Comparison of ENCODE assay signal across 9 cellular contexts in the genomic region with DNA sequence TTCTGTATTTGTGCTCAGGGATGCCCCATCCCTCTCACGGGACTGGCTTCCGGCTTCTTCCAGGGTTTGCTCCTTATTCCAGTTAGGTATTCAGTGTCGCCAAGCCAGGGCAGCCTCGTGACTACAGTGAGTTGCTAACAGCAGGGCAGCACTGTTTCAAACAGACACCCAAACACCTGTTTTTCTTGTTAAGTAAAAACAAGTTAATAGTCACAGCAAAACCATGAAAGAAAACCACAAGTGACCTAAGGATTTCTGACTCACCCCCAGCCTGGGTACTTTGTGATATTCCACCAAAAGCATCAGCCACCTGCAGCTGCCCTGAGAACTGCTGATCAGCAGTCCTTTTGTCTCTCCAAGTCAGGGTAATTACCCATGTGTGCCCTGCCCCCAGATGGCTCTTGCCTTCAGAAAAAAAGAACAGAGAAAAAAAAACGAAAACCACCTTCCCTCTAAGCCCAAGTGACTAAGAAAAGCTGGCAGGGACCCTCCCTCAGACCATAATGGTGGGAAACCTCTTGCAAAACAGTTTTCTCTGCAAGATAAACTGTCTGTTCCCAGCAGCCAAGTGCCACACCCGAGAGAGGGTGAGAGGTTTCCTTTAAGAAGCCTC.
DNase-seq lines count a peak whose midpoint lies in the region; TF ChIP-seq lines count a peak whose summit lies in the region.
"Had no signal": no experiment of that assay in that cellular context is flagged by ENCODE, and none has a peak within 500 bp of the region (broad histone marks: within the 10 kb centered on the region; RNA-seq: fewer than 3 reads in every experiment).

No MANE protein-coding gene starts in this region.

- no peak overlapping the region for H3K4me3 Mint-ChIP-seq in nephron progenitor cell
- no peak overlapping the region for H3K4me3 Mint-ChIP-seq in CD8-positive, alpha-beta memory T cell

- no peak overlapping the region for H3K4me2 ChIP-seq in Karpas-422 (ENCODE audit: low read depth, low read length, poor library complexity, severe bottlenecking)

- no peaks in the 10 kb centered on the region for H3K27me3 ChIP-seq in Karpas-422 (ENCODE audit: low read length)
- H3K27me3 ChIP-seq in CD8-positive, alpha-beta memory T cell (ENCODE audit: insufficient read depth, low read length, poor library complexity, severe bottlenecking) = peaks cover 3% of the 10 kb centered on the region
- H3K27me3 ChIP-seq: adrenal gland had no signal

- H3K36me3 ChIP-seq in Karpas-422 (ENCODE audit: insufficient read depth, low read length) = no peaks in the 10 kb centered on the region
- no peaks in the 10 kb centered on the region for H3K36me3 ChIP-seq in CD8-positive, alpha-beta memory T cell (ENCODE audit: insufficient read depth, low read length)
- H3K36me3 ChIP-seq: adrenal gland had no signal

- CTCF ChIA-PET in CD8-positive, alpha-beta memory T cell (lab: Charles Lee) = no interaction called here

- DNase-seq in GM13976 (ENCODE audit: low spot score) (peak; percentile 61), H4 (ENCODE audit: low spot score) (peak; percentile 96), SW 1271 (lab: John Stamatoyannopoulos, UW) (peak; percentile 92 to 99), coronary artery (ENCODE audit: low spot score) (peak; percentile 68), nephron progenitor cell (no peak), Karpas-422 (no peak)
- no peak for DNase-seq in CD8-positive, alpha-beta memory T cell

- H3K4me1 ChIP-seq in Karpas-422 (ENCODE audit: low read length) = peaks cover 16% of the 10 kb centered on the region
- peaks cover 10% of the 10 kb centered on the region for H3K4me1 ChIP-seq in CD8-positive, alpha-beta memory T cell (ENCODE audit: insufficient read depth, low read length)

- H3K9me3 Mint-ChIP-seq in nephron progenitor cell = no peaks in the 10 kb centered on the region
- H3K9me3 Mint-ChIP-seq in CD8-positive, alpha-beta memory T cell = no peaks in the 10 kb centered on the region

- peaks cover 59% of the 10 kb centered on the region for H3K4me1 Mint-ChIP-seq in nephron progenitor cell
- H3K4me1 Mint-ChIP-seq in CD8-positive, alpha-beta memory T cell = peaks cover 8 to 19% (median 18%) of the 10 kb centered on the region in 3 donors

- in situ Hi-C loops in GM13976 (cut with MboI; ENCODE audit: low sequenced_read_pairs, unreplicated experiment) = loop anchor here (25.0 kb wide), 1 partner anchor 569 kb away; no protein-coding TSS in a partner anchor

- H3K79me2 ChIP-seq in Karpas-422 (ENCODE audit: low read length) = no peaks in the 10 kb centered on the region

- H3K27ac ChIP-seq in coronary artery = no peak overlapping the region
- no peak overlapping the region for H3K27ac ChIP-seq in Karpas-422 (ENCODE audit: low read length)
- H3K27ac ChIP-seq in CD8-positive, alpha-beta memory T cell (ENCODE audit: low read depth, low read length) = no peak overlapping the region
- H3K27ac ChIP-seq: adrenal gland had no signal

- peak overlapping the region; percentile 85 for H3K27ac Mint-ChIP-seq in nephron progenitor cell
- H3K27ac Mint-ChIP-seq in CD8-positive, alpha-beta memory T cell = peak overlapping the region in 1 of 8 donors; percentile 16

- H3K36me3 Mint-ChIP-seq in nephron progenitor cell (ENCODE audit: low read depth) = no peaks in the 10 kb centered on the region
- no peaks in the 10 kb centered on the region for H3K36me3 Mint-ChIP-seq in CD8-positive, alpha-beta memory T cell

- H3K4me3 ChIP-seq in coronary artery (no peak overlapping the region), Karpas-422 (ENCODE audit: low read length) (no peak overlapping the region)
- no peak overlapping the region for H3K4me3 ChIP-seq in CD8-positive, alpha-beta memory T cell (ENCODE audit: low read length)
- H3K4me3 ChIP-seq: adrenal gland had no signal

- peaks cover 8% of the 10 kb centered on the region for H3K27me3 Mint-ChIP-seq in nephron progenitor cell (ENCODE audit: low read depth, poor library complexity)
- peaks cover 0 to 8% of the 10 kb centered on the region in 2 donors for H3K27me3 Mint-ChIP-seq in CD8-positive, alpha-beta memory T cell

- H3K9me2 ChIP-seq in Karpas-422 (replicated peaks; ENCODE audit: insufficient read depth, low read length) = no peaks in the 10 kb centered on the region

- TF ChIP-seq EP300 in Ishikawa (IDR thresholded peaks at IDR 0.05; ENCODE audit: borderline replicate concordance) = peak; percentile 83

- POLR2A ChIA-PET in CD8-positive, alpha-beta memory T cell (lab: Charles Lee) = no interaction called here

- no peak for TF ChIP-seq RAD21 in Ishikawa (IDR thresholded peaks at IDR 0.05; ENCODE audit: low read depth)

- H3K9me3 ChIP-seq in Karpas-422 (ENCODE audit: low read length) = no peaks in the 10 kb centered on the region
- no peaks in the 10 kb centered on the region for H3K9me3 ChIP-seq in CD8-positive, alpha-beta memory T cell (ENCODE audit: low read length)
- H3K9me3 ChIP-seq: adrenal gland had no signal

- TF ChIP-seq CTCF in GM13976 (IDR thresholded peaks at IDR 0.05; ENCODE audit: borderline replicate concordance, control extremely low read depth, extremely low read depth, insufficient read depth, missing control alignments) = no peak
- no peak for TF ChIP-seq CTCF in coronary artery (IDR thresholded peaks at IDR 0.05)
- TF ChIP-seq CTCF in nephron progenitor cell (IDR thresholded peaks at IDR 0.05) = no peak

- H4K20me1 ChIP-seq in Karpas-422 (ENCODE audit: insufficient read depth, low read depth, low read length) = peaks cover 6% of the 10 kb centered on the region; the same call in 1 of the 2 replicates

- H2AFZ ChIP-seq in Karpas-422 (ENCODE audit: low read length) = no peak overlapping the region

- H3K9ac ChIP-seq in Karpas-422 (ENCODE audit: low read length) = no peak overlapping the region

TF ChIP-seq in Ishikawa, 13 proteins besides CTCF, POLR2A, EP300 and RAD21:
- no peak for TF ChIP-seq EGR1 (IDR thresholded peaks at IDR 0.05)
- peak; percentile 96 for TF ChIP-seq TCF12 (IDR thresholded peaks at IDR 0.05; ENCODE audit: low read depth)
- TF ChIP-seq YY1 (IDR thresholded peaks at IDR 0.05; ENCODE audit: low read depth) = no peak
- no peak for TF ChIP-seq CREB1 (IDR thresholded peaks at IDR 0.05; ENCODE audit: low read depth)
- peak; percentile 84 for TF ChIP-seq TEAD4 (IDR thresholded peaks at IDR 0.05)
- TF ChIP-seq, protein P1, sequence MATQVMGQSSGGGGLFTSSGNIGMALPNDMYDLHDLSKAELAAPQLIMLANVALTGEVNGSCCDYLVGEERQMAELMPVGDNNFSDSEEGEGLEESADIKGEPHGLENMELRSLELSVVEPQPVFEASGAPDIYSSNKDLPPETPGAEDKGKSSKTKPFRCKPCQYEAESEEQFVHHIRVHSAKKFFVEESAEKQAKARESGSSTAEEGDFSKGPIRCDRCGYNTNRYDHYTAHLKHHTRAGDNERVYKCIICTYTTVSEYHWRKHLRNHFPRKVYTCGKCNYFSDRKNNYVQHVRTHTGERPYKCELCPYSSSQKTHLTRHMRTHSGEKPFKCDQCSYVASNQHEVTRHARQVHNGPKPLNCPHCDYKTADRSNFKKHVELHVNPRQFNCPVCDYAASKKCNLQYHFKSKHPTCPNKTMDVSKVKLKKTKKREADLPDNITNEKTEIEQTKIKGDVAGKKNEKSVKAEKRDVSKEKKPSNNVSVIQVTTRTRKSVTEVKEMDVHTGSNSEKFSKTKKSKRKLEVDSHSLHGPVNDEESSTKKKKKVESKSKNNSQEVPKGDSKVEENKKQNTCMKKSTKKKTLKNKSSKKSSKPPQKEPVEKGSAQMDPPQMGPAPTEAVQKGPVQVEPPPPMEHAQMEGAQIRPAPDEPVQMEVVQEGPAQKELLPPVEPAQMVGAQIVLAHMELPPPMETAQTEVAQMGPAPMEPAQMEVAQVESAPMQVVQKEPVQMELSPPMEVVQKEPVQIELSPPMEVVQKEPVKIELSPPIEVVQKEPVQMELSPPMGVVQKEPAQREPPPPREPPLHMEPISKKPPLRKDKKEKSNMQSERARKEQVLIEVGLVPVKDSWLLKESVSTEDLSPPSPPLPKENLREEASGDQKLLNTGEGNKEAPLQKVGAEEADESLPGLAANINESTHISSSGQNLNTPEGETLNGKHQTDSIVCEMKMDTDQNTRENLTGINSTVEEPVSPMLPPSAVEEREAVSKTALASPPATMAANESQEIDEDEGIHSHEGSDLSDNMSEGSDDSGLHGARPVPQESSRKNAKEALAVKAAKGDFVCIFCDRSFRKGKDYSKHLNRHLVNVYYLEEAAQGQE (IDR thresholded peaks at IDR 0.05; ENCODE audit: low read depth) = no peak
- TF ChIP-seq CEBPB (IDR thresholded peaks at IDR 0.05) = no peak
- TF ChIP-seq FOXM1 (IDR thresholded peaks at IDR 0.05; ENCODE audit: borderline replicate concordance, low read depth) = peak; percentile 76
- TF ChIP-seq NFIC (IDR thresholded peaks at IDR 0.05) = 0 out of 2 replicates have a peak, but pooled peaks have one; percentile 28
- TF ChIP-seq, protein P2, sequence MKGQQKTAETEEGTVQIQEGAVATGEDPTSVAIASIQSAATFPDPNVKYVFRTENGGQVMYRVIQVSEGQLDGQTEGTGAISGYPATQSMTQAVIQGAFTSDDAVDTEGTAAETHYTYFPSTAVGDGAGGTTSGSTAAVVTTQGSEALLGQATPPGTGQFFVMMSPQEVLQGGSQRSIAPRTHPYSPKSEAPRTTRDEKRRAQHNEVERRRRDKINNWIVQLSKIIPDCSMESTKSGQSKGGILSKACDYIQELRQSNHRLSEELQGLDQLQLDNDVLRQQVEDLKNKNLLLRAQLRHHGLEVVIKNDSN (IDR thresholded peaks at IDR 0.05) = peak; percentile 29; the same call in 1 of the 2 replicates
- TF ChIP-seq, protein P3, sequence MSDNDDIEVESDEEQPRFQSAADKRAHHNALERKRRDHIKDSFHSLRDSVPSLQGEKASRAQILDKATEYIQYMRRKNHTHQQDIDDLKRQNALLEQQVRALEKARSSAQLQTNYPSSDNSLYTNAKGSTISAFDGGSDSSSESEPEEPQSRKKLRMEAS (IDR thresholded peaks at IDR 0.05) = peak; percentile 65; the same call in 1 of the 2 replicates
- no peak for TF ChIP-seq TAF1 (IDR thresholded peaks at IDR 0.05; ENCODE audit: low read depth)
- no peak for TF ChIP-seq ZBTB7A (IDR thresholded peaks at IDR 0.05; ENCODE audit: low read depth)

Comparison
In these comparisons a context has a peak if more than half of its experiments do, and no peak if none do; other contexts are left out.
1. DNase-seq: peak in GM13976 (single experiment), H4 (single experiment), SW 1271 (2 of 2) and coronary artery (single experiment); none in nephron progenitor cell (single experiment), Karpas-422 (single experiment) and CD8-positive, alpha-beta memory T cell (0 of 5).